9 cellular contexts compared by ENCODE assay signal in the genomic region with DNA sequence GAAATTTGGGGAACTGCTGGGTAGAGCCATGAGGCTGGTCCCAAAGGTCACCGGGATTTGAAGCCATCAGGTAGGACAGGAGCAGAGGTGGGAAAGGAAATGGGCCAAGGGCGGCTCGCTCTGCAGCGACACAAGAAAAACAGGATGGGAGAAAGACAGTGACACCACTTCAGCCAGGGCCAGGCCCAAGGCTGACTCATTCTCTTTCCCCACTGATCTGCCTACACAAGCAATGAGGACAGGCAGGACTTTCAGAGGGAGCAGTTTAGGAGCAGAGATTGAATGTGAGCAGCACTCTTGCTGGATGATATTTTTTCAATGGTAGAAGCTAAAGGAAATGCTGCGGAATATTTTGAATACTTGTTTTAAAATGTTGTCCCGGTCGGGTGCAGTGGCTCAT. TPM values are rescaled to one million over a fixed set of nuclear protein-coding genes. Genes with fewer than 3 reads are reported as not detected.
A peak's percentile ranks its signal among the peaks of the same experiment; 100 is the strongest.
DNase-seq lines count a peak whose midpoint lies in the region; ATAC-seq, FAIRE-seq and TF ChIP-seq lines count a peak whose summit lies in the region.
"Had no signal": no experiment of that assay in that cellular context is flagged by ENCODE, and none has a peak within 500 bp of the region (broad histone marks: within the 10 kb centered on the region; RNA-seq: fewer than 3 reads in every experiment).

No MANE protein-coding gene starts in this region.

- TF ChIP-seq RAD21 in A549 (conservative IDR thresholded peaks at IDR 0.05 in 1 of 2, IDR thresholded peaks at IDR 0.05 in 1 of 2), result no peak

- H3K27ac Mint-ChIP-seq in GM23338, result peak overlapping the region; percentile 78

- H3K27ac ChIP-seq in A549, result 0 out of 6 replicates have a peak overlapping the region, but pooled peaks of 1 of the 2 experiments have one; percentile 14
- 0 out of 2 replicates have a peak overlapping the region, but pooled peaks have one; percentile 53 for H3K27ac ChIP-seq in GM23338 (ENCODE audit: low read depth)
- peak overlapping the region in 1 of 4 donors; percentile 15 for H3K27ac ChIP-seq in sigmoid colon

- H3K4me1 ChIP-seq in A549 (peaks cover 30% of the 10 kb centered on the region), GM23338 (ENCODE audit: insufficient read depth) (peaks cover 21% of the 10 kb centered on the region), adipocyte (ENCODE audit: control insufficient read depth, insufficient read depth, low read length) (peaks cover 30% of the 10 kb centered on the region), sigmoid colon (peaks cover 0 to 47% (median 37%) of the 10 kb centered on the region in 4 donors)

- CTCF ChIA-PET in A549 (lab: Yijun Ruan, JAX), result no interaction called here

- peaks cover 10% of the 10 kb centered on the region for H4K20me1 ChIP-seq in GM23338 (replicated peaks; ENCODE audit: insufficient read depth)

- H3K9me3 Mint-ChIP-seq in GM23338, result peaks cover 3% of the 10 kb centered on the region; the same call in 1 of the 3 replicates

- H3K27me3 ChIP-seq in GM23338 (ENCODE audit: insufficient read depth) (no peaks in the 10 kb centered on the region), adipocyte (replicated peaks; ENCODE audit: control insufficient read depth, insufficient read depth, low read length) (no peaks in the 10 kb centered on the region), sigmoid colon (no peaks in the 10 kb centered on the region)

- TF ChIP-seq POLR2A in A549 (IDR thresholded peaks at IDR 0.05; ENCODE audit: low read length), result no peak
- no peak for TF ChIP-seq POLR2A in sigmoid colon (IDR thresholded peaks at IDR 0.05)

- H2AFZ ChIP-seq in GM23338, result no peak overlapping the region

- FAIRE-seq in A549 (lab: Jason Lieb, UNC), result no peak

- POLR2A ChIA-PET in A549 (lab: Yijun Ruan, JAX), result no interaction called here

- H3K9me2 ChIP-seq in GM23338 (ENCODE audit: insufficient read depth), result no peaks in the 10 kb centered on the region

- H3K9me3 ChIP-seq in A549, result no peaks in the 10 kb centered on the region
- H3K9me3 ChIP-seq in adipocyte (ENCODE audit: control insufficient read depth, low read length), result no peaks in the 10 kb centered on the region
- H3K9me3 ChIP-seq in sigmoid colon, result no peaks in the 10 kb centered on the region
- H3K9me3 ChIP-seq: Caco-2 had no signal

- peak overlapping the region; percentile 25 for H3K4me2 ChIP-seq in A549
- H3K4me2 ChIP-seq in GM23338, result no peak overlapping the region

- peaks cover 73% of the 10 kb centered on the region for H3K79me2 ChIP-seq in GM23338 (replicated peaks; ENCODE audit: insufficient read depth)

- H3K36me3 ChIP-seq in GM23338 (ENCODE audit: insufficient read depth) (no peaks in the 10 kb centered on the region), adipocyte (ENCODE audit: control insufficient read depth, insufficient read depth, low read length, severe bottlenecking) (no peaks in the 10 kb centered on the region), sigmoid colon (no peaks in the 10 kb centered on the region)

- no peak for TF ChIP-seq CTCF in A549 (IDR thresholded peaks at IDR 0.05)
- TF ChIP-seq CTCF in GM23338 (conservative IDR thresholded peaks at IDR 0.05; ENCODE audit: low read depth in 2 of 2), result no peak
- TF ChIP-seq CTCF in sigmoid colon (IDR thresholded peaks at IDR 0.05), result no peak

- H3K27me3 Mint-ChIP-seq in GM23338 (ENCODE audit: insufficient read depth, low read depth, poor library complexity), result peaks cover 6% of the 10 kb centered on the region

- H3F3A ChIP-seq in GM23338 (replicated peaks; ENCODE audit: low read depth), result no peaks in the 10 kb centered on the region; the same call in 1 of the 2 replicates

- intact Hi-C loops in sigmoid colon (cut with DNase I), result loop anchor here (10.0 kb wide), 2 partner anchors 1251 to 1349 kb away; a partner anchor contains a TSS

- H3K4me1 Mint-ChIP-seq in GM23338, result peaks cover 27% of the 10 kb centered on the region

- H3K36me3 Mint-ChIP-seq in GM23338 (ENCODE audit: low read depth), result peaks cover 22% of the 10 kb centered on the region

- ATAC-seq in A549 (no peak), GM23338 (no peak), HG02571 (IDR thresholded peaks at IDR 0.05; ENCODE audit: unreplicated experiment) (no peak), GM18907 (IDR thresholded peaks at IDR 0.05; ENCODE audit: unreplicated experiment) (no peak)

- H3K9ac ChIP-seq in adipocyte (ENCODE audit: low read length), result peak overlapping the region; percentile 30

- H3K4me3 ChIP-seq in A549 (no peak overlapping the region), GM23338 (no peak overlapping the region), adipocyte (ENCODE audit: low read length) (no peak overlapping the region), sigmoid colon (no peak overlapping the region)

- DNase-seq in A549 (ENCODE audit: low read depth in 1 of 2, low spot score in 1 of 2) (peak in 1 of 2 experiments; percentile 19), GM23338 (ENCODE audit: low spot score) (no peak), adipocyte (ENCODE audit: low read depth) (peak; percentile 71), iPS-NIHi7 (ENCODE audit: extremely low spot score) (peak; percentile 23), SK-N-DZ (ENCODE audit: low spot score) (no peak), sigmoid colon (no peak)
- DNase-seq: Caco-2 had no signal

- H3K4me3 Mint-ChIP-seq in GM23338, result no peak overlapping the region; the same call in 2 of the 3 replicates

- WGBS in A549 (ENCODE audit: missing lambda C conversion rate), result 73% methylated on average over 7 of the region's 7 CpGs
- 83 to 93% methylated on average over 7 of the region's 7 CpGs for WGBS in sigmoid colon, 2 donors

- TF ChIP-seq EP300 in A549 (IDR thresholded peaks at IDR 0.05) (no peak), sigmoid colon (IDR thresholded peaks at IDR 0.05) (no peak)

TF ChIP-seq in A549, 52 proteins besides CTCF, POLR2A, EP300 and RAD21:
- TF ChIP-seq FOSL2 (IDR thresholded peaks at IDR 0.05), result no peak
- TF ChIP-seq FOSL2 (CRISPR knock-in tag; IDR thresholded peaks at IDR 0.05), result peak; percentile 19; the same call in 1 of the 2 replicates
- no peak for TF ChIP-seq ZFP36 (IDR thresholded peaks at IDR 0.05; ENCODE audit: borderline replicate concordance, partially characterized antibody)
- no peak for TF ChIP-seq ZC3H11A (IDR thresholded peaks at IDR 0.05)
- no peak for TF ChIP-seq NR3C1 (IDR thresholded peaks at IDR 0.05)
- TF ChIP-seq KDM5A (IDR thresholded peaks at IDR 0.05), result no peak
TF ChIP-seq in A549: peak in this region for 1.

TF ChIP-seq in GM23338, 12 proteins besides CTCF, POLR2A, EP300 and RAD21 (continues in another document):
- no peak for TF ChIP-seq JUNB (IDR thresholded peaks at IDR 0.05; ENCODE audit: unreplicated experiment)
- no peak for TF ChIP-seq ZNF114 (CRISPR knock-in tag; IDR thresholded peaks at IDR 0.05)
- TF ChIP-seq NANOG (IDR thresholded peaks at IDR 0.05; ENCODE audit: borderline replicate concordance), result no peak
- TF ChIP-seq ZNF331 (CRISPR knock-in tag; IDR thresholded peaks at IDR 0.05; ENCODE audit: low read depth), result no peak
- TF ChIP-seq, protein P1, sequence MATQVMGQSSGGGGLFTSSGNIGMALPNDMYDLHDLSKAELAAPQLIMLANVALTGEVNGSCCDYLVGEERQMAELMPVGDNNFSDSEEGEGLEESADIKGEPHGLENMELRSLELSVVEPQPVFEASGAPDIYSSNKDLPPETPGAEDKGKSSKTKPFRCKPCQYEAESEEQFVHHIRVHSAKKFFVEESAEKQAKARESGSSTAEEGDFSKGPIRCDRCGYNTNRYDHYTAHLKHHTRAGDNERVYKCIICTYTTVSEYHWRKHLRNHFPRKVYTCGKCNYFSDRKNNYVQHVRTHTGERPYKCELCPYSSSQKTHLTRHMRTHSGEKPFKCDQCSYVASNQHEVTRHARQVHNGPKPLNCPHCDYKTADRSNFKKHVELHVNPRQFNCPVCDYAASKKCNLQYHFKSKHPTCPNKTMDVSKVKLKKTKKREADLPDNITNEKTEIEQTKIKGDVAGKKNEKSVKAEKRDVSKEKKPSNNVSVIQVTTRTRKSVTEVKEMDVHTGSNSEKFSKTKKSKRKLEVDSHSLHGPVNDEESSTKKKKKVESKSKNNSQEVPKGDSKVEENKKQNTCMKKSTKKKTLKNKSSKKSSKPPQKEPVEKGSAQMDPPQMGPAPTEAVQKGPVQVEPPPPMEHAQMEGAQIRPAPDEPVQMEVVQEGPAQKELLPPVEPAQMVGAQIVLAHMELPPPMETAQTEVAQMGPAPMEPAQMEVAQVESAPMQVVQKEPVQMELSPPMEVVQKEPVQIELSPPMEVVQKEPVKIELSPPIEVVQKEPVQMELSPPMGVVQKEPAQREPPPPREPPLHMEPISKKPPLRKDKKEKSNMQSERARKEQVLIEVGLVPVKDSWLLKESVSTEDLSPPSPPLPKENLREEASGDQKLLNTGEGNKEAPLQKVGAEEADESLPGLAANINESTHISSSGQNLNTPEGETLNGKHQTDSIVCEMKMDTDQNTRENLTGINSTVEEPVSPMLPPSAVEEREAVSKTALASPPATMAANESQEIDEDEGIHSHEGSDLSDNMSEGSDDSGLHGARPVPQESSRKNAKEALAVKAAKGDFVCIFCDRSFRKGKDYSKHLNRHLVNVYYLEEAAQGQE (IDR thresholded peaks at IDR 0.05; ENCODE audit: unreplicated experiment), result no peak
- TF ChIP-seq EZH2 (IDR thresholded peaks at IDR 0.05; ENCODE audit: low read depth, unreplicated experiment), result no peak
- TF ChIP-seq CREB1 (CRISPR knock-in tag; IDR thresholded peaks at IDR 0.05; ENCODE audit: low read depth), result no peak

RNA-seq across cellular contexts. Expression of a gene that starts 3.5 kb away (rescaled TPM):
- polyA plus RNA-seq in A549 (2011; rRNA removed), result 30.6 and 39.5 TPM in 2 replicates
- polyA plus RNA-seq in A549 (2012; cell fraction: cytosol; rRNA removed), result 20.2 and 21.2 TPM in 2 replicates
- polyA plus RNA-seq in A549 (2012; cell fraction: nucleus; rRNA removed), result 30.0 and 39.2 TPM in 2 replicates
- polyA plus RNA-seq in A549 (2017; fragmentation: RNase III; extraction: RNeasy Plus Mini Kit Qiagen cat#74134 plus additional on column Dnase treatment), result 31.7 to 33.7 TPM (median 33.3 TPM) in 3 replicates
- 24.9 and 30.8 TPM in 2 replicates for polyA minus RNA-seq in A549 (2011; rRNA and poly(A)+ RNA removed)
- 25.0 and 31.6 TPM in 2 replicates for total RNA-seq in GM23338 (2014; rRNA removed; shearing (Covaris generic))
- polyA plus RNA-seq in GM23338 (2016; fragmentation: Nextera tagmentation; extraction: Ambion mirVana), result 22.7 and 25.3 TPM in 2 replicates
- 17.3 and 22.2 TPM in 2 replicates for polyA plus RNA-seq in SK-N-DZ (2014; cell fraction: cytosol; rRNA removed)
- polyA plus RNA-seq in SK-N-DZ (2014; cell fraction: nucleus; rRNA removed), result 39.8 and 47.4 TPM in 2 replicates
- total RNA-seq in sigmoid colon, result 10 to 100 TPM; 29.8 to 79.8 (median 45.9) TPM
- 10 to 100 TPM; 28.9 to 34.2 (median 32.7) TPM for polyA plus RNA-seq in sigmoid colon

Comparison
In these comparisons a context has a peak if more than half of its experiments do, and no peak if none do; other contexts are left out.
1. DNase-seq: peak in adipocyte (single experiment) and iPS-NIHi7 (single experiment); none in GM23338 (single experiment), SK-N-DZ (single experiment) and sigmoid colon (single experiment).